15 cellular contexts compared by ENCODE assay signal in genomic region chr5:113122053-113122452, GRCh38.
DNase-seq lines count a peak whose midpoint lies in the region; ATAC-seq and TF ChIP-seq lines count a peak whose summit lies in the region.
"Had no signal": no experiment of that assay in that cellular context is flagged by ENCODE, and none has a peak within 500 bp of the region (broad histone marks: within the 10 kb centered on the region; RNA-seq: fewer than 3 reads in every experiment).

No MANE protein-coding gene starts in this region.

- DNase-seq in AG09319 (ENCODE audit: extremely low read depth, low read depth) = peak; percentile 66
- DNase-seq in NCI-H226 = peak; percentile 71
- DNase-seq in fibroblast of mammary gland (ENCODE audit: low read depth) = peak; percentile 99
- peak; percentile 29 for DNase-seq in osteoblast (ENCODE audit: insufficient read length, low spot score, missing footprints)
- DNase-seq in CD1c-positive myeloid dendritic cell (ENCODE audit: extremely low spot score) = no peak
- DNase-seq in pons (ENCODE audit: low spot score) = no peak
- DNase-seq in GM10266 (ENCODE audit: extremely low spot score) = no peak
- DNase-seq: activated CD8-positive, alpha-beta memory T cell treated with anti-CD3 and anti-CD28 coated beads, Interleukin-2, amount 50 U/mL, for 4 hours; activated naive CD4-positive, alpha-beta T cell treated with anti-CD3 and anti-CD28 coated beads, Interleukin-2, amount 50 U/mL, for 16 hours; OCI-M1; pancreas had no signal

- H3K4me3 ChIP-seq in fibroblast of mammary gland (ENCODE audit: control insufficient read depth, low read depth, low read length) (no peak overlapping the region), osteoblast (ENCODE audit: insufficient read depth, low read length) (no peak overlapping the region)
- H3K4me3 ChIP-seq: BLaER1 treated with 17β-estradiol and CSF1 and Interleukin-3, amounts not matched to agents 10 nM and 100 nM; pancreas; thoracic aorta had no signal

- H3K27me3 ChIP-seq in osteoblast (ENCODE audit: insufficient read depth, low read length) = no peaks in the 10 kb centered on the region
- H3K27me3 ChIP-seq: BLaER1 treated with 17β-estradiol and CSF1 and Interleukin-3, amounts not matched to agents 10 nM and 100 nM; pancreas had no signal

- no peaks in the 10 kb centered on the region for H3K9me3 ChIP-seq in osteoblast (ENCODE audit: low read depth, low read length)
- H3K9me3 ChIP-seq: pancreas, thoracic aorta had no signal

- no peak overlapping the region for H2AFZ ChIP-seq in osteoblast (ENCODE audit: low read length)

- H3K79me2 ChIP-seq in osteoblast (ENCODE audit: insufficient read depth, low read length) = no peaks in the 10 kb centered on the region

- TF ChIP-seq CTCF in AG09319 (IDR thresholded peaks at IDR 0.05; ENCODE audit: low read depth, low read length) (peak; percentile 5; the same call in 1 of the 2 replicates), fibroblast of mammary gland (conservative IDR thresholded peaks at IDR 0.05; ENCODE audit: control insufficient read depth, insufficient read depth, low read depth, low read length) (peak; percentile 28), osteoblast (IDR thresholded peaks at IDR 0.05; ENCODE audit: extremely low read depth, low read depth, low read length) (peak; percentile 28), GM10266 (IDR thresholded peaks at IDR 0.05; ENCODE audit: control insufficient read depth, insufficient read depth, low read depth, missing control alignments) (no peak)

- ATAC-seq in GM21786 (IDR thresholded peaks at IDR 0.05; ENCODE audit: unreplicated experiment) = no peak
- ATAC-seq: activated CD4-positive, CD25-positive, alpha-beta regulatory T cell treated with anti-CD3 and anti-CD28 coated beads, Interleukin-2, amount 50 U/mL, for 24 hours had no signal

- peak overlapping the region; percentile 37 for H3K4me2 ChIP-seq in osteoblast (ENCODE audit: insufficient read depth, low read length)
- H3K4me2 ChIP-seq: BLaER1 treated with 17β-estradiol and CSF1 and Interleukin-3, amounts not matched to agents 10 nM and 100 nM had no signal

- no peaks in the 10 kb centered on the region for H4K20me1 ChIP-seq in osteoblast (ENCODE audit: insufficient read depth, low read length)
- H4K20me1 ChIP-seq: BLaER1 treated with 17β-estradiol and CSF1 and Interleukin-3, amounts not matched to agents 10 nM and 100 nM had no signal

- peak overlapping the region; percentile 87 for H3K27ac ChIP-seq in osteoblast (ENCODE audit: low read depth, low read length)
- H3K27ac ChIP-seq: BLaER1 treated with 17β-estradiol and CSF1 and Interleukin-3, amounts not matched to agents 10 nM and 100 nM; pancreas; thoracic aorta had no signal

- H3K4me1 ChIP-seq in osteoblast (ENCODE audit: insufficient read depth, low read length) = peaks cover 26% of the 10 kb centered on the region

- no peaks in the 10 kb centered on the region for H3K36me3 ChIP-seq in osteoblast (ENCODE audit: insufficient read depth, low read length)
- H3K36me3 ChIP-seq: BLaER1 treated with 17β-estradiol and CSF1 and Interleukin-3, amounts not matched to agents 10 nM and 100 nM; pancreas; thoracic aorta had no signal

Comparison
In these comparisons a context has a peak if more than half of its experiments do, and no peak if none do; other contexts are left out.
1. DNase-seq: peak in AG09319 (single experiment), NCI-H226 (single experiment), fibroblast of mammary gland (single experiment) and osteoblast (single experiment); none in CD1c-positive myeloid dendritic cell (single experiment), pons (single experiment) and GM10266 (single experiment).